Comparison of ENCODE assay signal across 1 cellular context in genomic region chr19:19179548-19180441, GRCh38.
TF ChIP-seq lines count a peak whose summit lies in the region.

No MANE protein-coding gene starts in this region.

TF ChIP-seq in H1, 55 proteins besides CTCF, POLR2A, EP300 and RAD21:
- TF ChIP-seq SP1 (IDR thresholded peaks at IDR 0.05; ENCODE audit: low read depth, low read length) = no peak
- no peak for TF ChIP-seq CTBP2 (IDR thresholded peaks at IDR 0.05; ENCODE audit: borderline replicate concordance, insufficient read depth, insufficient read length, low read length)
- TF ChIP-seq EGR1 (IDR thresholded peaks at IDR 0.05; ENCODE audit: borderline replicate concordance, low read depth, low read length) = no peak
